25 cellular contexts compared by ENCODE assay signal in genomic region chr17:76679242-76679641, GRCh38. TPM values are rescaled to one million over a fixed set of nuclear protein-coding genes. Genes with fewer than 3 reads are reported as not detected.
"Had no signal": no experiment of that assay in that cellular context is flagged by ENCODE, and none has a peak within 500 bp of the region (broad histone marks: within the 10 kb centered on the region; RNA-seq: fewer than 3 reads in every experiment).

No MANE protein-coding gene starts in this region.

- DNase-seq: effector memory CD8-positive, alpha-beta T cell; glutamatergic neuron; immature natural killer cell; left ventricle myocardium superior; mesenchymal stem cell; midbrain; naive thymus-derived CD4-positive, alpha-beta T cell; nephron progenitor cell; psoas muscle; retina; spleen; stimulated activated CD4-positive, alpha-beta T cell treated with anti-CD3 and anti-CD28 coated beads, Interleukin-15, amount 100 ng/mL, for 24 hours; stimulated activated CD4-positive, alpha-beta T cell treated with anti-CD3 and anti-CD28 coated beads, Interleukin-1b, Interleukin-23, amount 100 ng/mL, for 48 hours; stimulated activated CD4-positive, alpha-beta T cell treated with anti-CD3 and anti-CD28 coated beads, Interleukin-4, amount 100 ng/mL, for 24 hours had no signal

- H3K4me1 Mint-ChIP-seq: stimulated activated memory B cell treated with anti-CD40 and anti-IgM and Interleukin-4, amounts not matched to agents 10 μg/mL and 1 μg/mL and 100 μg/mL, for 72 hours had no signal

- H3K4me3 ChIP-seq: esophagus muscularis mucosa, gastroesophageal sphincter, lung, psoas muscle, spleen, tibial nerve had no signal

- H3K9me3 ChIP-seq: esophagus muscularis mucosa, gastroesophageal sphincter, neutrophil, psoas muscle, spleen, tibial nerve had no signal

- H3K9me3 Mint-ChIP-seq: effector memory CD8-positive, alpha-beta T cell; immature natural killer cell; naive thymus-derived CD4-positive, alpha-beta T cell; nephron progenitor cell; stimulated activated memory B cell treated with anti-CD40 and anti-IgM and Interleukin-4, amounts not matched to agents 10 μg/mL and 1 μg/mL and 100 μg/mL, for 72 hours; stimulated activated naive CD8-positive, alpha-beta T cell treated with anti-CD3 and anti-CD28 coated beads, Interleukin-15, Interleukin-2, amounts not matched to agents 100 ng/mL and 50 ng/mL, for 24 hours had no signal

- ATAC-seq: gastroesophageal sphincter; left ventricle myocardium superior; psoas muscle; sciatic nerve; stimulated activated memory B cell treated with anti-CD40 and anti-IgM and Interleukin-4, amounts not matched to agents 10 μg/mL and 1 μg/mL and 100 μg/mL, for 72 hours had no signal

- H3K27me3 Mint-ChIP-seq: effector memory CD8-positive, alpha-beta T cell; stimulated activated naive CD8-positive, alpha-beta T cell treated with anti-CD3 and anti-CD28 coated beads, Interleukin-15, Interleukin-2, amounts not matched to agents 100 ng/mL and 50 ng/mL, for 24 hours had no signal

- H3K4me3 Mint-ChIP-seq: effector memory CD8-positive, alpha-beta T cell; naive thymus-derived CD4-positive, alpha-beta T cell; nephron progenitor cell; stimulated activated memory B cell treated with anti-CD40 and anti-IgM and Interleukin-4, amounts not matched to agents 10 μg/mL and 1 μg/mL and 100 μg/mL, for 72 hours; stimulated activated naive CD8-positive, alpha-beta T cell treated with anti-CD3 and anti-CD28 coated beads, Interleukin-15, Interleukin-2, amounts not matched to agents 100 ng/mL and 50 ng/mL, for 24 hours had no signal

- H3K36me3 Mint-ChIP-seq: stimulated activated memory B cell treated with anti-CD40 and anti-IgM and Interleukin-4, amounts not matched to agents 10 μg/mL and 1 μg/mL and 100 μg/mL, for 72 hours had no signal

- H3K36me3 ChIP-seq: neutrophil had no signal

- H3K27me3 ChIP-seq: esophagus muscularis mucosa, gastroesophageal sphincter, neutrophil, spleen, tibial nerve had no signal

- H3K4me1 ChIP-seq: psoas muscle had no signal

- H3K27ac Mint-ChIP-seq: effector memory CD8-positive, alpha-beta T cell; nephron progenitor cell; stimulated activated memory B cell treated with anti-CD40 and anti-IgM and Interleukin-4, amounts not matched to agents 10 μg/mL and 1 μg/mL and 100 μg/mL, for 72 hours; stimulated activated naive CD8-positive, alpha-beta T cell treated with anti-CD3 and anti-CD28 coated beads, Interleukin-15, Interleukin-2, amounts not matched to agents 100 ng/mL and 50 ng/mL, for 24 hours had no signal

- H3K27ac ChIP-seq: epithelial cell of prostate, esophagus muscularis mucosa, gastroesophageal sphincter, neutrophil, psoas muscle, tibial nerve had no signal

RNA-seq across cellular contexts. Expression of gene ST6GALNAC1, which starts 35.7 kb away (rescaled TPM):
- total RNA-seq: fibroblast of villous mesenchyme, skeletal muscle tissue had no signal
- polyA plus RNA-seq: immature natural killer cell had no signal
